Comparison of ENCODE assay signal across 1 cellular context in genomic region chr11:47899801-47900200, GRCh38.
TF ChIP-seq lines count a peak whose summit lies in the region.

No MANE protein-coding gene starts in this region.

TF ChIP-seq in GM12878, 131 proteins besides CTCF, POLR2A, EP300 and RAD21 (continued from another document and continues in another):
- TF ChIP-seq REST (IDR thresholded peaks at IDR 0.05; ENCODE audit: low read depth, low read length) (no peak), RUNX3 (IDR thresholded peaks at IDR 0.05; ENCODE audit: low read length) (peak; percentile 98), MYB (IDR thresholded peaks at IDR 0.05; ENCODE audit: borderline replicate concordance, low read depth, low read length) (no peak), ZNF24 (IDR thresholded peaks at IDR 0.05) (peak; percentile 39; the same call in 1 of the 2 replicates), KAT2A (conservative IDR thresholded peaks at IDR 0.05; ENCODE audit: control insufficient read depth, low read depth, low read length) (no peak), SIN3A (IDR thresholded peaks at IDR 0.05; ENCODE audit: low read depth, low read length) (no peak), CBFB (IDR thresholded peaks at IDR 0.05; ENCODE audit: low read depth) (peak; percentile 83; the same call in 1 of the 2 replicates), PAX8 (IDR thresholded peaks at IDR 0.05) (no peak), ASH2L (IDR thresholded peaks at IDR 0.05; ENCODE audit: borderline replicate concordance, low read depth) (no peak), PRDM15 (CRISPR knock-in tag; IDR thresholded peaks at IDR 0.05) (no peak), BCL3 (IDR thresholded peaks at IDR 0.05; ENCODE audit: borderline replicate concordance, insufficient read depth, low read depth, low read length, poor library complexity, severe bottlenecking) (no peak), RB1 (IDR thresholded peaks at IDR 0.05; ENCODE audit: borderline replicate concordance) (no peak), E4F1 (IDR thresholded peaks at IDR 0.05; ENCODE audit: borderline replicate concordance, partially characterized antibody) (no peak), USF1 (IDR thresholded peaks at IDR 0.05; ENCODE audit: borderline replicate concordance, extremely low read length, insufficient read depth, low read depth, low read length) (peak; percentile 60), ETV6 (conservative IDR thresholded peaks at IDR 0.05 in 1 of 2, IDR thresholded peaks at IDR 0.05 in 1 of 2; ENCODE audit: borderline replicate concordance in 1 of 2, low read depth in 1 of 2) (peak in 1 of 2 experiments; percentile 82; a peak in 2 of 4 replicates), WRNIP1 (IDR thresholded peaks at IDR 0.05; ENCODE audit: borderline replicate concordance, low read depth, low read length) (no peak), MEF2B (IDR thresholded peaks at IDR 0.05; ENCODE audit: partially characterized antibody, poor library complexity, severe bottlenecking) (no peak), ATF7 (IDR thresholded peaks at IDR 0.05; ENCODE audit: low read depth) (peak; percentile 78), BACH1 (IDR thresholded peaks at IDR 0.05; ENCODE audit: borderline replicate concordance) (peak; percentile 66; the same call in 1 of the 2 replicates), NFIC (IDR thresholded peaks at IDR 0.05; ENCODE audit: low read depth, low read length) (peak; percentile 93), CHD4 (IDR thresholded peaks at IDR 0.05) (no peak), SKIL (IDR thresholded peaks at IDR 0.05; ENCODE audit: low read depth, poor library complexity, severe bottlenecking) (peak; percentile 86), E2F4 (IDR thresholded peaks at IDR 0.05; ENCODE audit: low read depth, low read length) (no peak), HDGF (IDR thresholded peaks at IDR 0.05) (no peak), ESRRA (IDR thresholded peaks at IDR 0.05; ENCODE audit: low read length) (no peak), EZH2 (IDR thresholded peaks at IDR 0.05; ENCODE audit: borderline replicate concordance, control insufficient read depth, low read depth, low read length) (no peak), YY1 (IDR thresholded peaks at IDR 0.05; ENCODE audit: low read depth, low read length) (peak; percentile 89), MEF2A (IDR thresholded peaks at IDR 0.05; ENCODE audit: insufficient read depth, low read depth, low read length) (peak; percentile 70; the same call in 1 of the 2 replicates), EGR1 (IDR thresholded peaks at IDR 0.05; ENCODE audit: borderline replicate concordance in 1 of 2, low read depth in 2 of 2, low read length in 2 of 2) (no peak), STAT3 (IDR thresholded peaks at IDR 0.05; ENCODE audit: low read depth, low read length) (no peak), HCFC1 (IDR thresholded peaks at IDR 0.05; ENCODE audit: low read length) (no peak), ZBTB4 (CRISPR knock-in tag; IDR thresholded peaks at IDR 0.05) (no peak), ZBTB11 (CRISPR knock-in tag; IDR thresholded peaks at IDR 0.05) (no peak), SRF (IDR thresholded peaks at IDR 0.05; ENCODE audit: low read depth in 2 of 2, low read length in 2 of 2) (peak in 1 of 2 experiments; percentile 78; a peak in 2 of 4 replicates), MTA3 (IDR thresholded peaks at IDR 0.05; ENCODE audit: borderline replicate concordance, low read length) (peak; percentile 86; the same call in 1 of the 2 replicates)
